31 cellular contexts compared by ENCODE assay signal in the genomic region with DNA sequence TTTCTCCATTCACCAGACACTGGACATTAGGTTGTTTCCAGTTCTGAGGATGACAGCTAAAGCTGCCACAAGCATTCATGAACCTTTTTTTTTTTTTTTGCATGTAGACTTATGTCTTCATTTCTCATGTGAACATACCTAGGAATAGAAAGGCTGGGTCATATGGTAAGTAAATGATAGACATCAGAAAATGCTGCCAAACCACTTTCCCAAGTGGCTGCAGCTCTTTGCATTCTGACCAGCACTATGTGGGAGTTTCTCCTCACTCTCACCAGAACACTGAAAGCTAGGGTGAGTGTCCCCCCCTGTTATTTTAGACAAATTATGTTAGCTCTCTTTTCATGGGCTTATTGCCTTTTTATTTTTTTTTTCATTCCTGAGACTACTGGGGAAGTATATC.
"Had no signal": no experiment of that assay in that cellular context is flagged by ENCODE, and none has a peak within 500 bp of the region (broad histone marks: within the 10 kb centered on the region; RNA-seq: fewer than 3 reads in every experiment).

No MANE protein-coding gene starts in this region.

- H3K27ac Mint-ChIP-seq: naive B cell; natural killer cell treated with Interleukin-12 subunit alpha and Interleukin-12 subunit beta and Interleukin-15 and Interleukin-18, amount 100 ng/mL, for 72 hours; neural progenitor cell; progenitor cell of endocrine pancreas; stimulated activated memory B cell treated with anti-CD40 and anti-IgM and Interleukin-4, amounts not matched to agents 10 μg/mL and 1 μg/mL and 100 μg/mL, for 72 hours; stimulated activated naive CD8-positive, alpha-beta T cell treated with anti-CD3 and anti-CD28 coated beads, Interleukin-15, amount 100 ng/mL, for 72 hours had no signal

- H3K36me3 ChIP-seq: neural progenitor cell, ovary, right lobe of liver, sigmoid colon, spleen, suprapubic skin, tibial artery, upper lobe of left lung, vagina had no signal

- H3K4me3 ChIP-seq: neural progenitor cell, ovary, psoas muscle, right lobe of liver, sigmoid colon, spleen, suprapubic skin, testis, tibial artery, upper lobe of left lung, vagina had no signal

- H3K4me2 ChIP-seq: neural progenitor cell had no signal

- H3K79me2 ChIP-seq: parathyroid adenoma had no signal

- H3K27me3 Mint-ChIP-seq: natural killer cell treated with Interleukin-12 subunit alpha and Interleukin-12 subunit beta and Interleukin-15 and Interleukin-18, amount 100 ng/mL, for 72 hours; stimulated activated memory B cell treated with anti-CD40 and anti-IgM and Interleukin-4, amounts not matched to agents 10 μg/mL and 1 μg/mL and 100 μg/mL, for 72 hours; stimulated activated naive CD8-positive, alpha-beta T cell treated with anti-CD3 and anti-CD28 coated beads, Interleukin-15, amount 100 ng/mL, for 72 hours had no signal

- H3K27ac ChIP-seq: neural progenitor cell, ovary, parathyroid adenoma, psoas muscle, right lobe of liver, sigmoid colon, spleen, suprapubic skin, testis, tibial artery, upper lobe of left lung, vagina had no signal

- ATAC-seq: naive thymus-derived CD8-positive, alpha-beta T cell; natural killer cell treated with Interleukin-12 subunit alpha and Interleukin-12 subunit beta and Interleukin-15 and Interleukin-18, amount 100 ng/mL, for 72 hours; psoas muscle; right cardiac atrium; right lobe of liver; stimulated activated memory B cell treated with anti-CD40 and anti-IgM and Interleukin-4, amounts not matched to agents 10 μg/mL and 1 μg/mL and 100 μg/mL, for 72 hours; stimulated activated naive CD8-positive, alpha-beta T cell treated with anti-CD3 and anti-CD28 coated beads, Interleukin-15, amount 100 ng/mL, for 72 hours; stimulated activated naive CD8-positive, alpha-beta T cell treated with anti-CD3 and anti-CD28 coated beads, Interleukin-15, Interleukin-2, amounts not matched to agents 100 U/mL and 50 U/mL, for 24 hours had no signal

- H3K4me3 Mint-ChIP-seq: naive B cell; naive thymus-derived CD8-positive, alpha-beta T cell; natural killer cell treated with Interleukin-12 subunit alpha and Interleukin-12 subunit beta and Interleukin-15 and Interleukin-18, amount 100 ng/mL, for 72 hours; neural progenitor cell; stimulated activated memory B cell treated with anti-CD40 and anti-IgM and Interleukin-4, amounts not matched to agents 10 μg/mL and 1 μg/mL and 100 μg/mL, for 72 hours; stimulated activated naive CD8-positive, alpha-beta T cell treated with anti-CD3 and anti-CD28 coated beads, Interleukin-15, amount 100 ng/mL, for 72 hours had no signal

- H3K9ac ChIP-seq: neural progenitor cell, parathyroid adenoma had no signal

- H3K4me1 Mint-ChIP-seq: naive B cell; naive thymus-derived CD8-positive, alpha-beta T cell; stimulated activated memory B cell treated with anti-CD40 and anti-IgM and Interleukin-4, amounts not matched to agents 10 μg/mL and 1 μg/mL and 100 μg/mL, for 72 hours; stimulated activated naive CD8-positive, alpha-beta T cell treated with anti-CD3 and anti-CD28 coated beads, Interleukin-15, amount 100 ng/mL, for 72 hours had no signal

- H3K9me3 ChIP-seq: ovary, right lobe of liver, suprapubic skin, testis, vagina had no signal

- H3K4me1 ChIP-seq: neural progenitor cell, parathyroid adenoma, psoas muscle, right lobe of liver, spleen, suprapubic skin, testis, upper lobe of left lung, vagina had no signal

- FAIRE-seq: small intestine, urothelium cell line had no signal

- H3K36me3 Mint-ChIP-seq: natural killer cell treated with Interleukin-12 subunit alpha and Interleukin-12 subunit beta and Interleukin-15 and Interleukin-18, amount 100 ng/mL, for 72 hours; stimulated activated memory B cell treated with anti-CD40 and anti-IgM and Interleukin-4, amounts not matched to agents 10 μg/mL and 1 μg/mL and 100 μg/mL, for 72 hours had no signal

- DNase-seq: naive B cell; naive thymus-derived CD8-positive, alpha-beta T cell; occipital lobe; ovary; posterior cingulate gyrus; psoas muscle; right cardiac atrium; right lobe of liver; sigmoid colon; small intestine; spleen; stimulated activated CD4-positive, alpha-beta T cell treated with anti-CD3 and anti-CD28 coated beads, Interleukin-12 subunit alpha, Interleukin-12 subunit beta, amount 100 ng/mL, for 4 hours; stimulated activated CD4-positive, alpha-beta T cell treated with anti-CD3 and anti-CD28 coated beads, Interleukin-1b, Interleukin-23, amount 100 ng/mL, for 48 hours; stimulated activated CD4-positive, alpha-beta T cell treated with anti-CD3 and anti-CD28 coated beads, Interleukin-4, amount 100 ng/mL, for 1 hour; stimulated activated CD4-positive, alpha-beta T cell treated with anti-CD3 and anti-CD28 coated beads, Interleukin-4, amount 100 ng/mL, for 4 hours; stimulated activated CD8-positive, alpha-beta memory T cell treated with anti-CD3 and anti-CD28 coated beads, Interleukin-4, amount 100 ng/mL, for 48 hours; stimulated activated naive CD4-positive, alpha-beta T cell; stimulated activated naive CD8-positive, alpha-beta T cell treated with anti-CD3 and anti-CD28 coated beads, Interleukin-15, amount 100 ng/mL, for 72 hours; stimulated activated naive CD8-positive, alpha-beta T cell treated with anti-CD3 and anti-CD28 coated beads, Interleukin-15, Interleukin-2, amounts not matched to agents 100 U/mL and 50 U/mL, for 24 hours; substantia nigra; testis; tibial artery; upper lobe of left lung had no signal

- H3K27me3 ChIP-seq: ovary, right lobe of liver, sigmoid colon, spleen, suprapubic skin, testis, tibial artery, upper lobe of left lung, vagina had no signal

- H2AFZ ChIP-seq: neural progenitor cell, parathyroid adenoma had no signal
